ENCODE assay signal across 1 cellular context in genomic region chr5:74947961-74948613, GRCh38.
TF ChIP-seq lines count a peak whose summit lies in the region.

No MANE protein-coding gene starts in this region.

TF ChIP-seq in HepG2, 621 proteins besides CTCF, POLR2A, EP300 and RAD21 (continued from another document):
- TF ChIP-seq, protein P1, sequence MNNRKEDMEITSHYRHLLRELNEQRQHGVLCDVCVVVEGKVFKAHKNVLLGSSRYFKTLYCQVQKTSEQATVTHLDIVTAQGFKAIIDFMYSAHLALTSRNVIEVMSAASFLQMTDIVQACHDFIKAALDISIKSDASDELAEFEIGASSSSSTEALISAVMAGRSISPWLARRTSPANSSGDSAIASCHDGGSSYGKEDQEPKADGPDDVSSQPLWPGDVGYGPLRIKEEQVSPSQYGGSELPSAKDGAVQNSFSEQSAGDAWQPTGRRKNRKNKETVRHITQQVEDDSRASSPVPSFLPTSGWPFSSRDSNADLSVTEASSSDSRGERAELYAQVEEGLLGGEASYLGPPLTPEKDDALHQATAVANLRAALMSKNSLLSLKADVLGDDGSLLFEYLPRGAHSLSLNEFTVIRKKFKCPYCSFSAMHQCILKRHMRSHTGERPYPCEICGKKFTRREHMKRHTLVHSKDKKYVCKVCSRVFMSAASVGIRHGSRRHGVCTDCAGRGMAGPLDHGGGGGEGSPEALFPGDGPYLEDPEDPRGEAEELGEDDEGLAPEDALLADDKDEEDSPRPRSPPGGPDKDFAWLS (CRISPR knock-in tag; IDR thresholded peaks at IDR 0.05; ENCODE audit: borderline replicate concordance): no peak
- TF ChIP-seq KLF16 (CRISPR knock-in tag; IDR thresholded peaks at IDR 0.05): no peak
